Comparison of ENCODE assay signal across 11 cellular contexts in genomic region chr16:79253100-79253631, GRCh38.
"Had no signal": no experiment of that assay in that cellular context is flagged by ENCODE, and none has a peak within 500 bp of the region (broad histone marks: within the 10 kb centered on the region; RNA-seq: fewer than 3 reads in every experiment).

No MANE protein-coding gene starts in this region.

- DNase-seq: activated CD4-positive, alpha-beta T cell treated with anti-CD3 and anti-CD28 coated beads, Interleukin-2, amount 50 U/mL, for 48 hours; activated CD4-positive, CD25-positive, alpha-beta regulatory T cell treated with anti-CD3 and anti-CD28 coated beads, Interleukin-2, amount 50 U/mL, for 72 hours; activated effector memory CD4-positive, alpha-beta T cell treated with anti-CD3 and anti-CD28 coated beads, Interleukin-2, amount 50 U/mL, for 16 hours; activated naive CD8-positive, alpha-beta T cell treated with anti-CD3 and anti-CD28 coated beads for 36 hours; activated T-cell treated with anti-CD3 and anti-CD28 coated beads, Interleukin-2, amount 50 U/mL, for 4 hours; cerebellar nuclear complex; dermis blood vessel endothelial cell; nephron progenitor cell; SW 1271 had no signal

- ATAC-seq: activated T-cell treated with anti-CD3 and anti-CD28 coated beads, Interleukin-2, amount 50 U/mL, for 4 hours; esophagus mucosa; stimulated activated memory B cell treated with anti-CD40 and anti-IgM and Interleukin-4, amounts not matched to agents 10 μg/mL and 1 μg/mL and 100 μg/mL, for 72 hours had no signal
